In the genomic region with DNA sequence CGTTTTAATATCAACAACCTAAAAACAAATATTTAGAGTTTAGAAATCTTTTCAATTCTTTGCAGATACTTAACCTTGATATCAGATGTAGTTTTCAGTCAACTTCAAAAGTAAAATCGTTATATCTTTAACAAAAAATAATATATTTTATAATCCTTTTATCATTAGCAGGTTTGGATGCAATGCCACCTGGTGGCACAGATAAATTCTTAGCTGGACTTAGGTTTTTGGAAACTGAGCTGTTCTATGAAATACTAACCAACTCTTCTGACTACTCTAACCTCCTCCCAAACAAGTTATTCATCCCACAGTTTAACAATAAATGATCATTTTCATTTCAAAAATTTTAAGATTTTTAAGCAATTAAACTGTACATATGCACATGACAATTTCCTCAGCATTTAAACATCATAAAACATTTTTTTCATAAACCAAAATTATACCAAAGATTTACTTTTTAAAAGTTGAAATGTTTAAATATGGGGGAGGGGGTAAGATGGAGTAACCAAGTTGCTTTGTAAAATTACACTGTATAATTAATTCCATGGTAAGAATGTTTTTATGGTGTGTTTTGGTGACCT, we compare ENCODE assay signal across 8 cellular contexts. TPM values are rescaled to one million over a fixed set of nuclear protein-coding genes. Genes with fewer than 3 reads are reported as not detected.
DNase-seq lines count a peak whose midpoint lies in the region; ATAC-seq and FAIRE-seq lines count a peak whose summit lies in the region.

No MANE protein-coding gene starts in this region.

- DNase-seq in NCI-H1694 (lab: John Stamatoyannopoulos, UW): peak; percentile 24
- DNase-seq in dermis blood vessel endothelial cell: peak; percentile 56
- DNase-seq in pons (ENCODE audit: low spot score): peak; percentile 11
- DNase-seq in NCI-H510A treated with DMSO at 0.1 percent for 48 hours (lab: John Stamatoyannopoulos, UW): no peak
- no peak for DNase-seq in SKM-1 treated with dmso at 0.1 percent for 144 hours (lab: John Stamatoyannopoulos, UW; ENCODE audit: unreplicated experiment)

- FAIRE-seq in G401.6 (lab: Jason Lieb, UNC): peak; percentile 97

- ATAC-seq in esophagus mucosa (no peak), GM18870 (IDR thresholded peaks at IDR 0.05; ENCODE audit: unreplicated experiment) (no peak)

RNA-seq across cellular contexts. Expression of a gene that starts 56.9 kb away (rescaled TPM):
- 33.8 and 39.1 TPM in 2 replicates for total RNA-seq in dermis blood vessel endothelial cell
- total RNA-seq in esophagus mucosa: 9.8 TPM

Comparison
In these comparisons a context has a peak if more than half of its experiments do, and no peak if none do; other contexts are left out.
1. DNase-seq: peak in NCI-H1694 (single experiment), dermis blood vessel endothelial cell (single experiment) and pons (single experiment); none in NCI-H510A treated with DMSO at 0.1 percent for 48 hours (single experiment) and SKM-1 treated with dmso at 0.1 percent for 144 hours (single experiment).